Comparison of ENCODE assay signal across 8 cellular contexts in the genomic region with DNA sequence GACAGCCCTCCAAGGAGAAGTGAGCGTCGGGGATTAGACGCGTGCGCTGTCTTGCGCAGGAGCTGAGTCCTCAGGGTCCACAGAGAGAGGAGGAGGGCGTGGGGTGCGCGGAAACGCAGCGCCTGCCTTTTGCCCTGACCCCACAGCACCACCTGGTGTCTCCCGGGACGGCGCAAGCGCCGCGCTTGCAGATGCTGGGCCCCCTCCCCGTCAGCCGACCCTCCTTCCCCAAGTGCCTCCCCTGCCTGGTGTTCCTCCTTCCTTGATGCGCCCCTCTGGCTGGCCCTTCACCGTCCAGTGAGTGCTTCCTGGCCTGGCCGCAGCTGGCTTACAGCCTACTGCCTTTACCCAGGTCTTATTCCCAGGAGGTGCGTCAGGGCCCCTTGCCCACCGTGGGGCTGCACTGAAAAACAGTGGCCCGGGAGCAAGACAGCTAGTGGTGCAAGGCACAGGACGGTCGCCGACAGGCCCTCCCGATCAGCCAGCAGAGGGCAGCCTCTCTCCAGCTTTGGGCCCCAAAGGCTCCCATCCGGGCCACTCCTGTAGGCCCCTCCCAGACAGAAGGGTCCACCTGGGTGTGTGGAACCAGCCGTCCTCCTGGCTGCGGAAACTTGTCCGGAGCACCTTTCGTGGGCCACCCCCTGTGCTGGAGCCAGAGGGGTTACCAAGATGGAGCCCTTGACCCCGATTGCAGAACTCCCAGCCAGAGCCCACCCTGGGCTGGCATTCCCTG. TPM values are rescaled to one million over a fixed set of nuclear protein-coding genes. Genes with fewer than 3 reads are reported as not detected.
DNase-seq lines count a peak whose midpoint lies in the region; ATAC-seq and TF ChIP-seq lines count a peak whose summit lies in the region.

No MANE protein-coding gene starts in this region.

- peak; percentile 31 to 46 for DNase-seq in AML-193 (lab: John Stamatoyannopoulos, UW)
- peak; percentile 89 for DNase-seq in NCI-H460 (ENCODE audit: extremely low read depth, low read depth)
- DNase-seq in activated CD4-positive, alpha-beta T cell treated with anti-CD3 and anti-CD28 coated beads for 48 hours: peak; percentile 88
- DNase-seq in colonic mucosa: peak; percentile 90
- peak; percentile 94 for DNase-seq in left kidney (ENCODE audit: low read depth, low spot score)
- DNase-seq in stimulated activated CD4-positive, alpha-beta T cell treated with anti-CD3 and anti-CD28 coated beads, Interleukin-2, amount 100 ng/mL, for 48 hours: peak; percentile 75 to 78

- H3K36me3 ChIP-seq in colonic mucosa: peaks cover 8% of the 10 kb centered on the region

- intact Hi-C loops in colonic mucosa (cut with DNase I): loop anchor here (1.0 to 2.0 kb wide), 2 partner anchors 30 to 33 kb away; no protein-coding TSS in a partner anchor

- no peaks in the 10 kb centered on the region for H3K27me3 ChIP-seq in colonic mucosa

- peak overlapping the region; percentile 28 for H3K4me3 ChIP-seq in colonic mucosa

- H3K9ac ChIP-seq in colonic mucosa (ENCODE audit: low read depth in 2 of 2, low read length in 2 of 2): peak overlapping the region; percentile 51 to 54

- H3K4me1 ChIP-seq in colonic mucosa: peaks cover 16% of the 10 kb centered on the region

- ATAC-seq in GM19023 (IDR thresholded peaks at IDR 0.05; ENCODE audit: unreplicated experiment): peak; percentile 86
- peak; percentile 77 for ATAC-seq in HG03175 (IDR thresholded peaks at IDR 0.05; ENCODE audit: unreplicated experiment)

- no peaks in the 10 kb centered on the region for H3K9me3 ChIP-seq in colonic mucosa

- peak overlapping the region; percentile 72 for H3K27ac ChIP-seq in colonic mucosa

- TF ChIP-seq CTCF in colonic mucosa (IDR thresholded peaks at IDR 0.05): peak; percentile 95

RNA-seq across cellular contexts. Expression of a gene that starts 12.9 kb away (rescaled TPM):
- 53.8 and 54.6 TPM in 2 replicates for total RNA-seq in NCI-H460 (2014; rRNA removed; shearing (Covaris generic))
- polyA plus RNA-seq in NCI-H460 (2014; cell fraction: nucleus; rRNA removed): 32.9 and 44.9 TPM in 2 replicates
- 10 to 100 TPM; 13.1 to 21.2 TPM for total RNA-seq in colonic mucosa

RNA-seq across cellular contexts. Expression of a gene that starts 25.0 kb away (rescaled TPM):
- total RNA-seq in NCI-H460 (2014; rRNA removed; shearing (Covaris generic)): 729 and 850 TPM in 2 replicates
- 1,097 and 1,161 TPM in 2 replicates for polyA plus RNA-seq in NCI-H460 (2014; cell fraction: nucleus; rRNA removed)
- total RNA-seq in colonic mucosa: 100 to 1,000 TPM; 186 to 376 TPM

RNA-seq across cellular contexts. Expression of a gene that starts 57.0 kb away (rescaled TPM):
- 0.92 and 0.94 TPM in 2 replicates for total RNA-seq in NCI-H460 (2014; rRNA removed; shearing (Covaris generic))
- polyA plus RNA-seq in NCI-H460 (2014; cell fraction: nucleus; rRNA removed): 0.90 and 1.4 TPM in 2 replicates
- 10 to 100 TPM; 17.9 to 24.1 TPM for total RNA-seq in colonic mucosa

Comparison
In these comparisons a context has a peak if more than half of its experiments do, and no peak if none do; other contexts are left out.
1. Peak in every context shown above with its lines: DNase-seq, ATAC-seq, H3K4me3 ChIP-seq and H3K27ac ChIP-seq.
2. DNase-seq: peak in every context shown above with its lines; median percentile 94 in left kidney; 90 in colonic mucosa; 89 in NCI-H460; 88 in activated CD4-positive, alpha-beta T cell treated with anti-CD3 and anti-CD28 coated beads for 48 hours; 76 in stimulated activated CD4-positive, alpha-beta T cell treated with anti-CD3 and anti-CD28 coated beads, Interleukin-2, amount 100 ng/mL, for 48 hours; 38 in AML-193.